Comparison of ENCODE assay signal across 17 cellular contexts in genomic region chr15:97930230-97930629, GRCh38. TPM values are rescaled to one million over a fixed set of nuclear protein-coding genes. Genes with fewer than 3 reads are reported as not detected.
DNase-seq lines count a peak whose midpoint lies in the region; ATAC-seq and TF ChIP-seq lines count a peak whose summit lies in the region.
"Had no signal": no experiment of that assay in that cellular context is flagged by ENCODE, and none has a peak within 500 bp of the region (broad histone marks: within the 10 kb centered on the region; RNA-seq: fewer than 3 reads in every experiment).

No MANE protein-coding gene starts in this region.

- no peaks in the 10 kb centered on the region for H3K27me3 ChIP-seq in DND-41 (ENCODE audit: insufficient read depth, low read length, poor library complexity)
- peaks cover 12% of the 10 kb centered on the region; the same call in 1 of the 2 replicates for H3K27me3 ChIP-seq in PC-3 (ENCODE audit: low read length)
- H3K27me3 ChIP-seq: BE2C; BLaER1 treated with 17β-estradiol and CSF1 and Interleukin-3, amounts not matched to agents 10 nM and 100 nM had no signal

- H3K4me1 ChIP-seq in DND-41 (ENCODE audit: insufficient read depth, low read length) (no peaks in the 10 kb centered on the region; the same call in 1 of the 2 replicates), PC-3 (ENCODE audit: insufficient read depth, low read length) (peaks cover 16% of the 10 kb centered on the region)
- H3K4me1 ChIP-seq: BE2C; BLaER1 treated with 17β-estradiol and CSF1 and Interleukin-3, amounts not matched to agents 10 nM and 100 nM had no signal

- H3K36me3 ChIP-seq in DND-41 (ENCODE audit: insufficient read depth, low read length) (no peaks in the 10 kb centered on the region), PC-3 (ENCODE audit: low read depth, low read length) (no peaks in the 10 kb centered on the region)
- H3K36me3 ChIP-seq: BE2C had no signal

- H3K9me2 ChIP-seq in PC-3 (replicated peaks; ENCODE audit: low read length) = no peaks in the 10 kb centered on the region

- H3K27ac ChIP-seq in DND-41 (ENCODE audit: low read length) = no peak overlapping the region
- peak overlapping the region; percentile 84 for H3K27ac ChIP-seq in PC-3 (ENCODE audit: low read length)
- H3K27ac ChIP-seq: BLaER1 treated with 17β-estradiol and CSF1 and Interleukin-3, amounts not matched to agents 10 nM and 100 nM; GM23248 had no signal

- CTCF ChIA-PET in PC-3 (lab: Charles Lee) = no interaction called here

- H3K4me3 ChIP-seq in DND-41 (ENCODE audit: low read depth in 1 of 2, low read length in 2 of 2) = no peak overlapping the region
- no peak overlapping the region for H3K4me3 ChIP-seq in PC-3 (ENCODE audit: low read length)
- H3K4me3 ChIP-seq in epithelial cell of esophagus (ENCODE audit: low read length) = no peak overlapping the region
- H3K4me3 ChIP-seq: BLaER1 treated with 17β-estradiol and CSF1 and Interleukin-3, amounts not matched to agents 10 nM and 100 nM; GM12878; GM23248 had no signal

- no peak overlapping the region for H3K4me2 ChIP-seq in DND-41 (ENCODE audit: insufficient read depth, low read length)
- peak overlapping the region; percentile 56 for H3K4me2 ChIP-seq in PC-3 (ENCODE audit: low read length)
- H3K4me2 ChIP-seq: BLaER1 treated with 17β-estradiol and CSF1 and Interleukin-3, amounts not matched to agents 10 nM and 100 nM had no signal

- H3K79me2 ChIP-seq in DND-41 (ENCODE audit: insufficient read depth, low read length) (no peaks in the 10 kb centered on the region), PC-3 (ENCODE audit: low read length) (no peaks in the 10 kb centered on the region)

- POLR2A ChIA-PET in PC-3 (lab: Charles Lee; ENCODE audit: unreplicated experiment) = no interaction called here

- peak overlapping the region; percentile 31; the same call in 1 of the 2 replicates for H2AFZ ChIP-seq in DND-41 (ENCODE audit: low read depth, low read length)
- H2AFZ ChIP-seq in PC-3 (ENCODE audit: low read length) = no peak overlapping the region
- H2AFZ ChIP-seq: GM23248 had no signal

- peaks cover 8% of the 10 kb centered on the region for H3F3A ChIP-seq in PC-3 (ENCODE audit: low read length, unreplicated experiment)

- no peaks in the 10 kb centered on the region for H4K20me1 ChIP-seq in DND-41 (ENCODE audit: insufficient read depth, low read length)
- no peaks in the 10 kb centered on the region for H4K20me1 ChIP-seq in PC-3 (ENCODE audit: low read length)
- H4K20me1 ChIP-seq: BLaER1 treated with 17β-estradiol and CSF1 and Interleukin-3, amounts not matched to agents 10 nM and 100 nM had no signal

- intact Hi-C loops in PC-3 (cut with micrococcal nuclease) = no loop called here

- ATAC-seq in DND-41 (ENCODE audit: insufficient read depth, low read depth) = no peak
- no peak for ATAC-seq in PC-3
- ATAC-seq: GM12878 had no signal

- TF ChIP-seq CTCF in DND-41 (IDR thresholded peaks at IDR 0.05; ENCODE audit: borderline replicate concordance, extremely low read depth, low read length, poor library complexity, severe bottlenecking) (no peak), PC-3 (conservative IDR thresholded peaks at IDR 0.05; ENCODE audit: low read depth, low read length) (no peak), epithelial cell of esophagus (IDR thresholded peaks at IDR 0.05; ENCODE audit: insufficient read depth, low read depth, low read length, missing control alignments) (no peak), GM10266 (IDR thresholded peaks at IDR 0.05; ENCODE audit: control insufficient read depth, insufficient read depth, low read depth, missing control alignments) (no peak)

- H3K9ac ChIP-seq in DND-41 (ENCODE audit: low read depth, low read length) (no peak overlapping the region), PC-3 (ENCODE audit: low read length) (peak overlapping the region; percentile 22; the same call in 1 of the 2 replicates)
- H3K9ac ChIP-seq: BLaER1 treated with 17β-estradiol and CSF1 and Interleukin-3, amounts not matched to agents 10 nM and 100 nM; GM23248 had no signal

- no TSS peak for BruUV-seq in PC-3 (replicated peaks; lab: Mats Ljungman, UMichigan)

- DNase-seq in DND-41 (no peak), PC-3 (peak; percentile 48), epithelial cell of esophagus (ENCODE audit: low read depth) (peak; percentile 43), 8988T (no peak), GM03348 (ENCODE audit: low spot score) (no peak), GM10266 (ENCODE audit: extremely low spot score) (no peak)
- DNase-seq: BE2C; CD4-positive, alpha-beta T cell; CD8-positive, alpha-beta memory T cell; DMS 273 treated with DMSO at 0.1 percent for 48 hours; DMS79; GF-D8; GM23248; H7; HCEC 1CT had no signal

- H3K9me3 ChIP-seq in DND-41 (ENCODE audit: insufficient read depth, low read length, severe bottlenecking) = peaks cover 10% of the 10 kb centered on the region
- H3K9me3 ChIP-seq in PC-3 (ENCODE audit: low read length) = no peaks in the 10 kb centered on the region
- H3K9me3 ChIP-seq: BE2C had no signal

RNA-seq across cellular contexts. Expression of gene ARRDC4, which starts 30.3 kb away (rescaled TPM):
- 7.1 TPM in 2 replicates for total RNA-seq in PC-3 (2014; rRNA removed)

Comparison
In these comparisons a context has a peak if more than half of its experiments do, and no peak if none do; other contexts are left out.
1. DNase-seq: peak in PC-3 (single experiment) and epithelial cell of esophagus (single experiment); none in DND-41 (single experiment), 8988T (single experiment), GM03348 (single experiment) and GM10266 (single experiment).